ENCODE assay signal across 8 cellular contexts in genomic region chr3:136752327-136753111, GRCh38. TPM values are rescaled to one million over a fixed set of nuclear protein-coding genes. Genes with fewer than 3 reads are reported as not detected.
DNase-seq lines count a peak whose midpoint lies in the region; ATAC-seq and TF ChIP-seq lines count a peak whose summit lies in the region.

Gene STAG1 (minus strand): TSS chr3:136752378. CDS start chr3:136630898, 121,480 bp downstream.

- no peaks in the 10 kb centered on the region for H3K36me3 ChIP-seq in effector memory CD4-positive, alpha-beta T cell (ENCODE audit: control insufficient read depth, insufficient read depth, low read length)

- H3K4me1 Mint-ChIP-seq in memory B cell: peaks cover 34% of the 10 kb centered on the region

- ATAC-seq in memory B cell (ENCODE audit: low read depth): peak; percentile 79

- peak within 1 kb of the TSS; percentile 93 for H3K27ac ChIP-seq in effector memory CD4-positive, alpha-beta T cell (ENCODE audit: insufficient read depth, low read length, poor library complexity, severe bottlenecking)

- H3K4me1 ChIP-seq in effector memory CD4-positive, alpha-beta T cell (ENCODE audit: control insufficient read depth, insufficient read depth, low read length, poor library complexity, severe bottlenecking): peaks cover 7% of the 10 kb centered on the region

- no peaks in the 10 kb centered on the region for H3K36me3 Mint-ChIP-seq in memory B cell

- POLR2A ChIA-PET in activated CD8-positive, alpha-beta memory T cell treated with anti-CD3 and anti-CD28 coated beads for 36 hours (lab: Charles Lee): interaction anchor here (0.6 to 2.8 kb wide), 24 partner anchors 22 to 1459 kb away, joined by 3 to 29 read pairs (median 3); partner anchors contain the start of genes MSL2 and NCK1

- peak; percentile 100 for TF ChIP-seq CTCF in GM20000 (IDR thresholded peaks at IDR 0.05; ENCODE audit: extremely low read depth, missing control alignments)

- peak within 1 kb of the TSS; percentile 97 for H3K4me3 Mint-ChIP-seq in memory B cell

- DNase-seq in COR-L47 (lab: John Stamatoyannopoulos, UW) (peak; percentile 100), GM20000 (ENCODE audit: low spot score) (peak; percentile 96), HT-29 (ENCODE audit: low spot score) (peak; percentile 99), memory B cell (ENCODE audit: low spot score in 2 of 2) (peak; percentile 99 to 100)
- peak; percentile 99 for DNase-seq in NK-92 treated with Interleukin-12 subunit alpha and Interleukin-12 subunit beta, amount 100 ng/mL, for 24 hours (lab: John Stamatoyannopoulos, UW)
- peak; percentile 96 to 97 (median 96) for DNase-seq in effector memory CD4-positive, alpha-beta T cell
- DNase-seq in stimulated activated CD8-positive, alpha-beta memory T cell treated with anti-CD3 and anti-CD28 coated beads, Interleukin-12 subunit alpha, Interleukin-12 subunit beta, amount 100 ng/mL, for 24 hours (ENCODE audit: extremely low read depth): peak; percentile 95

- CTCF ChIA-PET in activated CD8-positive, alpha-beta memory T cell treated with anti-CD3 and anti-CD28 coated beads for 36 hours (lab: Charles Lee): interaction anchor here (0.6 to 2.4 kb wide), 27 partner anchors 11 to 682 kb away, joined by 3 to 15 read pairs (median 3); partner anchors contain the start of genes MSL2, NCK1 and SLC35G2

- H3K27me3 Mint-ChIP-seq in memory B cell: no peaks in the 10 kb centered on the region

- peak within 1 kb of the TSS; percentile 98 for H3K27ac Mint-ChIP-seq in memory B cell

- H3K9me3 Mint-ChIP-seq in memory B cell: no peaks in the 10 kb centered on the region

- H3K4me3 ChIP-seq in effector memory CD4-positive, alpha-beta T cell (ENCODE audit: insufficient read depth, low read depth, low read length, poor library complexity, severe bottlenecking): peak within 1 kb of the TSS; percentile 60

- no peaks in the 10 kb centered on the region for H3K9me3 ChIP-seq in effector memory CD4-positive, alpha-beta T cell (ENCODE audit: control insufficient read depth, low read length)

- no peaks in the 10 kb centered on the region for H3K27me3 ChIP-seq in effector memory CD4-positive, alpha-beta T cell (replicated peaks; ENCODE audit: control insufficient read depth, insufficient read depth, low read length, poor library complexity, severe bottlenecking)

RNA-seq across cellular contexts. Expression of gene STAG1, which starts in this region (rescaled TPM):
- total RNA-seq in HT-29 (2014; rRNA removed; shearing (Covaris generic)): 12.3 and 12.9 TPM in 2 replicates
- 10 to 100 TPM; 51.9 to 52.1 TPM for total RNA-seq in activated CD8-positive, alpha-beta memory T cell treated with anti-CD3 and anti-CD28 coated beads for 36 hours

Comparison
In these comparisons a context has a peak if more than half of its experiments do, and no peak if none do; other contexts are left out.
1. Peak in every context shown above with its lines: DNase-seq, ATAC-seq, H3K4me3 ChIP-seq and H3K27ac ChIP-seq.